In the genomic region with DNA sequence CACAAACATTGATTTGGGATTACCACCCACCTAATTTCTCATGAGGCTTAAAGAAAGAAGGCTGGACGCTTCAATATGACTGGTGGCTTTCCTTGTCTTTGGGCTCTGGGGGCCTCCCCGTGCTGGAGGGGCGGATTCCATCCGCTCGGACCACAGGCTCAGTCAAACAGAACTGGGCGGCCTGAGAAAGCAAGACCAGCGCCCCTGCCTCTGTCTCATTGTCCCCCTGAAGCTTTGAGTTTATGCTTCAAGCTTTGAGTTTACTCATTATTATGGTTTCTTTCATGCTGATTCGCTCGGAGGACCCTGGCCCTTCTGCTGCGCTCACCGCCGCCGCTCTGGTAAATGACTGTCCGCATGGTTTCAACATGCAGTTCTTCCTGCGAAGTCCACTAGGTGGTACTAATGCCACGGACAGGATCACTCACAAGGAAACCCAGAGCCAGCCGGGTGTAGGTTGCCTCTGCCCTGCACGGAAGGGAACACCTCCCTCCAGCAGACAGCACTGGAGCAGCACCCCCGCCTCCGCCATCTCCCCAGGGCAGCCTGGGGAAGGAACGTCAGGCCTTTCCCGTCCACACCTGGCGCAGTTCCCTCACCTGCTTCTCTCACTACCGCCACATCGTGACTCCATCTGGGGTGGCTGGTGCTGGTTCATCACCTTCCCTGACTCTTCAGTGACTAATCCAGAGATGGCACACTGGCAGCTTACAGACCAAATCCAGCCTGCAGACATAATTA, we compare ENCODE assay signal across 8 cellular contexts. TPM values are rescaled to one million over a fixed set of nuclear protein-coding genes. Genes with fewer than 3 reads are reported as not detected.
DNase-seq lines count a peak whose midpoint lies in the region; ATAC-seq and TF ChIP-seq lines count a peak whose summit lies in the region.

No MANE protein-coding gene starts in this region.

- DNase-seq in RPMI8226, result peak; percentile 51

- H3K36me3 ChIP-seq in DOHH2 (ENCODE audit: control insufficient read depth, low read length) (no peaks in the 10 kb centered on the region), endocrine pancreas (ENCODE audit: control insufficient read depth, insufficient read depth, low read length) (no peaks in the 10 kb centered on the region), liver (ENCODE audit: control insufficient read depth in 4 of 4, insufficient read depth in 3 of 4, low read depth in 1 of 4, low read length in 3 of 4) (no peaks in the 10 kb centered on the region), thymus (ENCODE audit: control insufficient read depth, insufficient read depth) (no peaks in the 10 kb centered on the region)

- no peaks in the 10 kb centered on the region for H4K20me1 ChIP-seq in DOHH2 (ENCODE audit: control insufficient read depth, insufficient read depth, low read depth, low read length)

- H3K27ac ChIP-seq in DOHH2 (ENCODE audit: low read depth, low read length), result no peak overlapping the region
- H3K27ac ChIP-seq in liver (ENCODE audit: low read depth in 1 of 2, low read length in 2 of 2), result no peak overlapping the region
- peak overlapping the region; percentile 54 for H3K27ac ChIP-seq in thymus (ENCODE audit: low read depth)

- no peaks in the 10 kb centered on the region for H3K9me2 ChIP-seq in DOHH2 (replicated peaks; ENCODE audit: control insufficient read depth, low read length)

- H3K4me1 ChIP-seq in DOHH2 (ENCODE audit: control insufficient read depth, low read length) (no peaks in the 10 kb centered on the region), endocrine pancreas (ENCODE audit: control insufficient read depth, insufficient read depth, low read length) (no peaks in the 10 kb centered on the region), liver (ENCODE audit: control insufficient read depth in 4 of 4, insufficient read depth in 4 of 4, low read length in 3 of 4) (peaks cover 0 to 6% (median 2%) of the 10 kb centered on the region in 4 donors), thymus (ENCODE audit: control insufficient read depth, insufficient read depth, low read length) (no peaks in the 10 kb centered on the region)

- H3K9me3 ChIP-seq in DOHH2 (ENCODE audit: control insufficient read depth, insufficient read depth, low read length) (no peaks in the 10 kb centered on the region), endocrine pancreas (ENCODE audit: control insufficient read depth, low read length) (no peaks in the 10 kb centered on the region), liver (ENCODE audit: control insufficient read depth in 4 of 4, low read length in 3 of 4) (no peaks in the 10 kb centered on the region), thymus (ENCODE audit: control insufficient read depth) (no peaks in the 10 kb centered on the region)

- H3F3A ChIP-seq in DOHH2 (ENCODE audit: control insufficient read depth, insufficient read depth), result no peaks in the 10 kb centered on the region

- H3K9ac ChIP-seq in endocrine pancreas (ENCODE audit: control insufficient read depth, insufficient read depth, low read length) (peak overlapping the region; percentile 71), liver (ENCODE audit: low read depth in 1 of 2, low read length in 2 of 2) (no peak overlapping the region)

- no peak overlapping the region for H3K4me2 ChIP-seq in DOHH2 (ENCODE audit: low read length)

- H3K4me3 ChIP-seq in DOHH2 (ENCODE audit: low read length) (no peak overlapping the region), endocrine pancreas (ENCODE audit: control insufficient read depth, insufficient read depth, low read length) (peak overlapping the region; percentile 9), liver (ENCODE audit: low read depth in 1 of 3, low read length in 3 of 3) (no peak overlapping the region), thymus (ENCODE audit: low read length) (no peak overlapping the region)

- H3K79me2 ChIP-seq in DOHH2 (ENCODE audit: control insufficient read depth, low read length), result no peaks in the 10 kb centered on the region

- TF ChIP-seq RAD21 in liver (IDR thresholded peaks at IDR 0.05), result peak; percentile 85 to 89

- 27% methylated on average over 25 of the region's 25 CpGs for WGBS in liver
- WGBS in thymus, result 85% methylated on average over 25 of the region's 25 CpGs

- TF ChIP-seq CTCF in DOHH2 (IDR thresholded peaks at IDR 0.05; ENCODE audit: low read depth, low read length, poor library complexity, severe bottlenecking), result peak; percentile 21
- TF ChIP-seq CTCF in LNCAP (IDR thresholded peaks at IDR 0.05), result peak; percentile 74
- peak; percentile 67 for TF ChIP-seq CTCF in liver (IDR thresholded peaks at IDR 0.05; ENCODE audit: low read depth, low read length, missing input control)

- ATAC-seq in GM18498 (IDR thresholded peaks at IDR 0.05; ENCODE audit: unreplicated experiment) (no peak), GM18520 (IDR thresholded peaks at IDR 0.05; ENCODE audit: unreplicated experiment) (no peak)

- H3K27me3 ChIP-seq in DOHH2 (ENCODE audit: control insufficient read depth, low read length), result peaks cover 31% of the 10 kb centered on the region
- H3K27me3 ChIP-seq in endocrine pancreas (ENCODE audit: control insufficient read depth, insufficient read depth, low read length), result no peaks in the 10 kb centered on the region
- peaks cover 0 to 4% (median 0%) of the 10 kb centered on the region in 4 donors for H3K27me3 ChIP-seq in liver (ENCODE audit: control insufficient read depth in 4 of 4, insufficient read depth in 4 of 4, low read length in 3 of 4)
- no peaks in the 10 kb centered on the region for H3K27me3 ChIP-seq in thymus (ENCODE audit: control insufficient read depth, insufficient read depth)

TF ChIP-seq in liver, 16 proteins besides CTCF, POLR2A, EP300 and RAD21:
- TF ChIP-seq, protein P1, sequence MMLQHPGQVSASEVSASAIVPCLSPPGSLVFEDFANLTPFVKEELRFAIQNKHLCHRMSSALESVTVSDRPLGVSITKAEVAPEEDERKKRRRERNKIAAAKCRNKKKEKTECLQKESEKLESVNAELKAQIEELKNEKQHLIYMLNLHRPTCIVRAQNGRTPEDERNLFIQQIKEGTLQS (IDR thresholded peaks at IDR 0.05), result no peak
- TF ChIP-seq FOXA1 (IDR thresholded peaks at IDR 0.05) (no peak), NR2F2 (IDR thresholded peaks at IDR 0.05) (no peak), YY1 (IDR thresholded peaks at IDR 0.05) (no peak), HNF4A (conservative IDR thresholded peaks at IDR 0.05) (no peak), JUND (IDR thresholded peaks at IDR 0.05) (no peak)
- TF ChIP-seq, protein P2, sequence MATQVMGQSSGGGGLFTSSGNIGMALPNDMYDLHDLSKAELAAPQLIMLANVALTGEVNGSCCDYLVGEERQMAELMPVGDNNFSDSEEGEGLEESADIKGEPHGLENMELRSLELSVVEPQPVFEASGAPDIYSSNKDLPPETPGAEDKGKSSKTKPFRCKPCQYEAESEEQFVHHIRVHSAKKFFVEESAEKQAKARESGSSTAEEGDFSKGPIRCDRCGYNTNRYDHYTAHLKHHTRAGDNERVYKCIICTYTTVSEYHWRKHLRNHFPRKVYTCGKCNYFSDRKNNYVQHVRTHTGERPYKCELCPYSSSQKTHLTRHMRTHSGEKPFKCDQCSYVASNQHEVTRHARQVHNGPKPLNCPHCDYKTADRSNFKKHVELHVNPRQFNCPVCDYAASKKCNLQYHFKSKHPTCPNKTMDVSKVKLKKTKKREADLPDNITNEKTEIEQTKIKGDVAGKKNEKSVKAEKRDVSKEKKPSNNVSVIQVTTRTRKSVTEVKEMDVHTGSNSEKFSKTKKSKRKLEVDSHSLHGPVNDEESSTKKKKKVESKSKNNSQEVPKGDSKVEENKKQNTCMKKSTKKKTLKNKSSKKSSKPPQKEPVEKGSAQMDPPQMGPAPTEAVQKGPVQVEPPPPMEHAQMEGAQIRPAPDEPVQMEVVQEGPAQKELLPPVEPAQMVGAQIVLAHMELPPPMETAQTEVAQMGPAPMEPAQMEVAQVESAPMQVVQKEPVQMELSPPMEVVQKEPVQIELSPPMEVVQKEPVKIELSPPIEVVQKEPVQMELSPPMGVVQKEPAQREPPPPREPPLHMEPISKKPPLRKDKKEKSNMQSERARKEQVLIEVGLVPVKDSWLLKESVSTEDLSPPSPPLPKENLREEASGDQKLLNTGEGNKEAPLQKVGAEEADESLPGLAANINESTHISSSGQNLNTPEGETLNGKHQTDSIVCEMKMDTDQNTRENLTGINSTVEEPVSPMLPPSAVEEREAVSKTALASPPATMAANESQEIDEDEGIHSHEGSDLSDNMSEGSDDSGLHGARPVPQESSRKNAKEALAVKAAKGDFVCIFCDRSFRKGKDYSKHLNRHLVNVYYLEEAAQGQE (IDR thresholded peaks at IDR 0.05), result no peak
- TF ChIP-seq, protein P3, sequence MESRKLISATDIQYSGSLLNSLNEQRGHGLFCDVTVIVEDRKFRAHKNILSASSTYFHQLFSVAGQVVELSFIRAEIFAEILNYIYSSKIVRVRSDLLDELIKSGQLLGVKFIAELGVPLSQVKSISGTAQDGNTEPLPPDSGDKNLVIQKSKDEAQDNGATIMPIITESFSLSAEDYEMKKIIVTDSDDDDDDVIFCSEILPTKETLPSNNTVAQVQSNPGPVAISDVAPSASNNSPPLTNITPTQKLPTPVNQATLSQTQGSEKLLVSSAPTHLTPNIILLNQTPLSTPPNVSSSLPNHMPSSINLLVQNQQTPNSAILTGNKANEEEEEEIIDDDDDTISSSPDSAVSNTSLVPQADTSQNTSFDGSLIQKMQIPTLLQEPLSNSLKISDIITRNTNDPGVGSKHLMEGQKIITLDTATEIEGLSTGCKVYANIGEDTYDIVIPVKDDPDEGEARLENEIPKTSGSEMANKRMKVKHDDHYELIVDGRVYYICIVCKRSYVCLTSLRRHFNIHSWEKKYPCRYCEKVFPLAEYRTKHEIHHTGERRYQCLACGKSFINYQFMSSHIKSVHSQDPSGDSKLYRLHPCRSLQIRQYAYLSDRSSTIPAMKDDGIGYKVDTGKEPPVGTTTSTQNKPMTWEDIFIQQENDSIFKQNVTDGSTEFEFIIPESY (IDR thresholded peaks at IDR 0.05), result no peak

RNA-seq across cellular contexts. Expression of a gene that starts 13.2 kb away (rescaled TPM):
- total RNA-seq in liver, result 1 to 10 TPM; 1.1 to 3.3 TPM
- 1 to 10 TPM in 1 of 2 donors, under 1 TPM in 1; 0.56 to 3.0 TPM for polyA plus RNA-seq in liver
- 10.7 TPM for polyA plus RNA-seq in thymus

RNA-seq across cellular contexts. Expression of a gene that starts 34.2 kb away (rescaled TPM):
- total RNA-seq in liver, result 10 to 100 TPM in 1 of 2 donors, 1 to 10 TPM in 1; 2.6 to 16.5 TPM
- polyA plus RNA-seq in liver (1 to 10 TPM in 1 of 2 donors, under 1 TPM in 1; 0.50 to 3.3 TPM), thymus (16.0 TPM)

Comparison
In these comparisons a context has a peak if more than half of its experiments do, and no peak if none do; other contexts are left out.
1. CTCF ChIP-seq: peak in every context shown above with its lines; median percentile 74 in LNCAP; 67 in liver; 21 in DOHH2.